2 cellular contexts compared by ENCODE assay signal in the genomic region with DNA sequence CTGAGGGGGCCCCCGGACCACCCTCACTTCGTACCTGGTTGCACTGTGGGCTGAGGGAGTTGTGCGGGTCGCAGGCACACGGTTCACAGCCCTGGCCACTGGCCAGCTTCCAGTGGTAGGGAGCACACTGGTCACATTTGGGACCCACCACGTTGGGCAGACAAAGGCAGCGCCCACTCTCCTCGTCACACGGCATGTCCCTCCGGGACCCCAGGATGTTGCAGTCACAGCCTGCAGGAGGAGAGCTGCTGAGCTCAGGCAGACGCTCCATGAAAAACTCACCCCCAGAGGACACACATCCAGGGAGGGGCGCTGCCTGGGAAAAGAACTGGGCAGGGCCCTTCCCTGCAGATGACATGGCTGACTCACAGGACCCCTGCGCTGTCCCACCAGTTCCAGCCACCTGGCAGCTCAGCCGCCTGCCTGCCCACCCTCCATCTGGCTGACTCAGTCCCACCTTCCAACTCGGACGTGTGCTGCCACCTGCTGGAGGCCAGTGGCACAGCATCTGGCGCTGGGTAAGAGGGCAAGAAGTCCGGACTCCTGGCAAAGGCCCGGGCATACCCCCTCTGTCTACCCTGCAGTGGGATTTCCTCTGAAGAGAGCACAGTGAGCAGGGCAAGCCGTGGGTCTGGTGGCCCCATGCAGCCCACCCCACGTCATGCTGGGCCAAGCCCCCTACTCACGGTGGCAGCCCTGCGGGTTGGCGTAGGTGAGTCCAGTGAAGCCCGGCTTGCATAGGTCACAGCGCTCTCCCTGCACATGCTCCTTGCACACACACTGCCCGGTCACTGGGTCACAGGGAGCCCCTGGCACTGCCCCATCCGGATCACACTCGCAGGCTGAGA.
TF ChIP-seq lines count a peak whose summit lies in the region.

No MANE protein-coding gene starts in this region.

TF ChIP-seq in Ishikawa, 13 proteins besides CTCF, POLR2A, EP300 and RAD21:
- TF ChIP-seq, protein P1, sequence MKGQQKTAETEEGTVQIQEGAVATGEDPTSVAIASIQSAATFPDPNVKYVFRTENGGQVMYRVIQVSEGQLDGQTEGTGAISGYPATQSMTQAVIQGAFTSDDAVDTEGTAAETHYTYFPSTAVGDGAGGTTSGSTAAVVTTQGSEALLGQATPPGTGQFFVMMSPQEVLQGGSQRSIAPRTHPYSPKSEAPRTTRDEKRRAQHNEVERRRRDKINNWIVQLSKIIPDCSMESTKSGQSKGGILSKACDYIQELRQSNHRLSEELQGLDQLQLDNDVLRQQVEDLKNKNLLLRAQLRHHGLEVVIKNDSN (IDR thresholded peaks at IDR 0.05), result no peak
- TF ChIP-seq CEBPB (IDR thresholded peaks at IDR 0.05) (no peak), TAF1 (IDR thresholded peaks at IDR 0.05; ENCODE audit: low read depth) (no peak), ZBTB7A (IDR thresholded peaks at IDR 0.05; ENCODE audit: low read depth) (no peak; the same call in 1 of the 2 replicates), NFIC (IDR thresholded peaks at IDR 0.05) (no peak), FOXM1 (IDR thresholded peaks at IDR 0.05; ENCODE audit: borderline replicate concordance, low read depth) (no peak), EGR1 (IDR thresholded peaks at IDR 0.05) (no peak), TEAD4 (IDR thresholded peaks at IDR 0.05) (no peak)

TF ChIP-seq in neural cell, 6 proteins besides CTCF, POLR2A, EP300 and RAD21:
- TF ChIP-seq REST (IDR thresholded peaks at IDR 0.05; ENCODE audit: borderline replicate concordance), result no peak
- TF ChIP-seq EZH2 (IDR thresholded peaks at IDR 0.05; ENCODE audit: borderline replicate concordance, insufficient read depth, low read length, poor library complexity, severe bottlenecking), result no peak
- TF ChIP-seq SMC3 (conservative IDR thresholded peaks at IDR 0.05; ENCODE audit: poor library complexity), result peak; percentile 94
- TF ChIP-seq POLR2AphosphoS5 (IDR thresholded peaks at IDR 0.05), result no peak
